13 cellular contexts compared by ENCODE assay signal in the genomic region with DNA sequence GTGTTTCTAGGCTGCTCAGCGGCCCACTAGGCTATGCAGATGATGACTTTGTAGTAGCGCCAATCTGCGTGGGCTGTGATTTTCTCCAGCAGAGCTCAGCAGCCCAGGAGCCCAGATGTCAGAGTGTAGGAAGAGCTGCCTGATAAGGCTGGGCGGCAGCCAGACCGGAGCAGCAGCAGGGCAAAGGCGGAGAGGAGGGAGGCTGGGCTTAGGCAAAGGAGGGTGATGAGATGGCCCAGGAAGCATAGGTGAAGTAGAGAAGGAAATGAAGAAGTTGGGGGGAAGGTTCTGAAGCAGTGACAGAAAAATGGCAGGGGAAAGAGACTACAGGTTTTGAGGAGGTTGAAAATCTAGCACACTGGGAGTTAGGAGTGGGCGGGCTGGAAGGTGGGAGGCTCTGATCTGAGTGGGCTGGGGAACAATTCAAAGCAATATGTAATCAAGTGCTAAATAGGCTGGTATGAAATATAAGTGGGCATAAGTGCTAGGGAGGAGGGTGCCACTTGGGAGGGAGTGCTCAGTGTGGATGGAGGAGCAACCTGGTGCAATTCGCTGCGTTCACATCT. TPM values are rescaled to one million over a fixed set of nuclear protein-coding genes. Genes with fewer than 3 reads are reported as not detected.
DNase-seq lines count a peak whose midpoint lies in the region; ATAC-seq, FAIRE-seq and TF ChIP-seq lines count a peak whose summit lies in the region.
"Had no signal": no experiment of that assay in that cellular context is flagged by ENCODE, and none has a peak within 500 bp of the region (broad histone marks: within the 10 kb centered on the region; RNA-seq: fewer than 3 reads in every experiment).

No MANE protein-coding gene starts in this region.

- H3K27me3 Mint-ChIP-seq in activated naive CD4-positive, alpha-beta T cell treated with anti-CD3 and anti-CD28 coated beads, Interleukin-2, amount 50 U/mL, for 24 hours, result no peaks in the 10 kb centered on the region
- H3K27me3 Mint-ChIP-seq in endodermal cell (ENCODE audit: insufficient read depth), result no peaks in the 10 kb centered on the region
- H3K27me3 Mint-ChIP-seq in naive thymus-derived CD4-positive, alpha-beta T cell, result peaks cover 0 to 23% (median 13%) of the 10 kb centered on the region in 5 donors

- ATAC-seq in right lobe of liver (peak; percentile 53 to 93 (median 68)), upper lobe of right lung (peak; percentile 77)
- no peak for ATAC-seq in naive thymus-derived CD4-positive, alpha-beta T cell
- ATAC-seq: effector memory CD8-positive, alpha-beta T cell had no signal

- peaks cover 14% of the 10 kb centered on the region for H3K4me1 ChIP-seq in endodermal cell (ENCODE audit: control insufficient read depth, insufficient read depth, low read length)
- peaks cover 0 to 1% (median 0%) of the 10 kb centered on the region in 4 donors for H3K4me1 ChIP-seq in right lobe of liver
- peaks cover 13% of the 10 kb centered on the region for H3K4me1 ChIP-seq in upper lobe of right lung
- no peaks in the 10 kb centered on the region for H3K4me1 ChIP-seq in naive thymus-derived CD4-positive, alpha-beta T cell (ENCODE audit: control insufficient read depth in 2 of 2, insufficient read depth in 2 of 2, low read length in 2 of 2)

- intact Hi-C loops in right lobe of liver (cut with DNase I) (no loop called here), upper lobe of right lung (cut with DNase I) (no loop called here)
- intact Hi-C loops in naive thymus-derived CD4-positive, alpha-beta T cell (cut with micrococcal nuclease), result no loop called here

- no peaks in the 10 kb centered on the region for H3K4me1 Mint-ChIP-seq in activated naive CD4-positive, alpha-beta T cell treated with anti-CD3 and anti-CD28 coated beads, Interleukin-2, amount 50 U/mL, for 24 hours
- H3K4me1 Mint-ChIP-seq in endodermal cell, result peaks cover 32% of the 10 kb centered on the region
- H3K4me1 Mint-ChIP-seq in naive thymus-derived CD4-positive, alpha-beta T cell, result no peaks in the 10 kb centered on the region
- H3K4me1 Mint-ChIP-seq: IgD-negative memory B cell had no signal

- no peak for FAIRE-seq in urothelium cell line (lab: Jason Lieb, UNC)
- FAIRE-seq: H54 had no signal

- H3K36me3 Mint-ChIP-seq in activated naive CD4-positive, alpha-beta T cell treated with anti-CD3 and anti-CD28 coated beads, Interleukin-2, amount 50 U/mL, for 24 hours, result no peaks in the 10 kb centered on the region
- H3K36me3 Mint-ChIP-seq in endodermal cell (ENCODE audit: low read depth), result no peaks in the 10 kb centered on the region
- peaks cover 0 to 3% (median 0%) of the 10 kb centered on the region in 5 donors for H3K36me3 Mint-ChIP-seq in naive thymus-derived CD4-positive, alpha-beta T cell

- no peak for TF ChIP-seq CTCF in endodermal cell (conservative IDR thresholded peaks at IDR 0.05)
- no peak for TF ChIP-seq CTCF in right lobe of liver (IDR thresholded peaks at IDR 0.05)
- no peak for TF ChIP-seq CTCF in upper lobe of right lung (IDR thresholded peaks at IDR 0.05)

- CTCF ChIA-PET in naive thymus-derived CD4-positive, alpha-beta T cell (lab: Charles Lee), result no interaction called here

- H3K36me3 ChIP-seq in endodermal cell (ENCODE audit: control insufficient read depth, insufficient read depth, low read length) (no peaks in the 10 kb centered on the region), right lobe of liver (no peaks in the 10 kb centered on the region), upper lobe of right lung (no peaks in the 10 kb centered on the region)
- no peaks in the 10 kb centered on the region for H3K36me3 ChIP-seq in naive thymus-derived CD4-positive, alpha-beta T cell (ENCODE audit: control insufficient read depth in 2 of 3, insufficient read depth in 3 of 3, low read length in 3 of 3)

- no peaks in the 10 kb centered on the region for H3K9me3 ChIP-seq in endodermal cell (ENCODE audit: control insufficient read depth, low read length)
- no peaks in the 10 kb centered on the region for H3K9me3 ChIP-seq in right lobe of liver
- no peaks in the 10 kb centered on the region for H3K9me3 ChIP-seq in upper lobe of right lung
- no peaks in the 10 kb centered on the region for H3K9me3 ChIP-seq in naive thymus-derived CD4-positive, alpha-beta T cell (ENCODE audit: control insufficient read depth in 2 of 3, low read length in 3 of 3)

- peak overlapping the region; percentile 56 for H3K4me3 ChIP-seq in endodermal cell (ENCODE audit: low read length)
- H3K4me3 ChIP-seq in right lobe of liver, result no peak overlapping the region
- H3K4me3 ChIP-seq in upper lobe of right lung, result no peak overlapping the region
- no peak overlapping the region for H3K4me3 ChIP-seq in naive thymus-derived CD4-positive, alpha-beta T cell (ENCODE audit: low read length)

- 83 to 85% methylated on average over 7 to 9 of the region's 9 CpGs for WGBS in endodermal cell (ENCODE audit: insufficient coverage in 1 of 2, insufficient read length in 1 of 2), 2 experiments
- 34% methylated on average over 8 of the region's 9 CpGs for WGBS in right lobe of liver (ENCODE audit: insufficient coverage, low coverage, low lambda C conversion rate, missing lambda C conversion rate)

- H3K27me3 ChIP-seq in endodermal cell (ENCODE audit: control insufficient read depth, insufficient read depth, low read length, poor library complexity, severe bottlenecking) (no peaks in the 10 kb centered on the region), right lobe of liver (no peaks in the 10 kb centered on the region), upper lobe of right lung (no peaks in the 10 kb centered on the region)
- peaks cover 0 to 6% of the 10 kb centered on the region in 2 donors for H3K27me3 ChIP-seq in naive thymus-derived CD4-positive, alpha-beta T cell (ENCODE audit: control insufficient read depth in 2 of 2, insufficient read depth in 2 of 2, low read length in 2 of 2)

- no peak for DNase-seq in activated naive CD4-positive, alpha-beta T cell (lab: John Stamatoyannopoulos, UW)
- DNase-seq in endodermal cell (no peak), right lobe of liver (peak in 1 of 3 donors; percentile 70), upper lobe of right lung (no peak), urothelium cell line (ENCODE audit: low spot score) (no peak)
- no peak for DNase-seq in naive thymus-derived CD4-positive, alpha-beta T cell
- no peak for DNase-seq in activated T-cell treated with anti-CD3 and anti-CD28 coated beads, Interleukin-2, amount 50 U/mL, for 48 hours
- DNase-seq: effector memory CD8-positive, alpha-beta T cell; NCI-H2029 had no signal

- no peak overlapping the region for H3K27ac ChIP-seq in endodermal cell (ENCODE audit: low read depth, low read length)
- no peak overlapping the region for H3K27ac ChIP-seq in right lobe of liver
- H3K27ac ChIP-seq in upper lobe of right lung, result no peak overlapping the region
- no peak overlapping the region for H3K27ac ChIP-seq in naive thymus-derived CD4-positive, alpha-beta T cell (ENCODE audit: low read depth, low read length)

- no peaks in the 10 kb centered on the region for H3K9me3 Mint-ChIP-seq in activated naive CD4-positive, alpha-beta T cell treated with anti-CD3 and anti-CD28 coated beads, Interleukin-2, amount 50 U/mL, for 24 hours
- H3K9me3 Mint-ChIP-seq in endodermal cell, result no peaks in the 10 kb centered on the region
- peaks cover 0 to 8% (median 0%) of the 10 kb centered on the region in 11 donors for H3K9me3 Mint-ChIP-seq in naive thymus-derived CD4-positive, alpha-beta T cell
- H3K9me3 Mint-ChIP-seq: effector memory CD8-positive, alpha-beta T cell had no signal

- peak overlapping the region; percentile 25 for H3K27ac Mint-ChIP-seq in activated naive CD4-positive, alpha-beta T cell treated with anti-CD3 and anti-CD28 coated beads, Interleukin-2, amount 50 U/mL, for 24 hours
- no peak overlapping the region for H3K27ac Mint-ChIP-seq in endodermal cell
- H3K27ac Mint-ChIP-seq in naive thymus-derived CD4-positive, alpha-beta T cell, result no peak overlapping the region
- H3K27ac Mint-ChIP-seq: effector memory CD8-positive, alpha-beta T cell had no signal

- H3K9ac ChIP-seq in endodermal cell (ENCODE audit: extremely low read depth, low read length, poor library complexity, severe bottlenecking), result no peak overlapping the region

- TF ChIP-seq POLR2A in right lobe of liver (IDR thresholded peaks at IDR 0.05), result no peak

- POLR2A ChIA-PET in naive thymus-derived CD4-positive, alpha-beta T cell (lab: Charles Lee), result no interaction called here

- H3K4me3 Mint-ChIP-seq in activated naive CD4-positive, alpha-beta T cell treated with anti-CD3 and anti-CD28 coated beads, Interleukin-2, amount 50 U/mL, for 24 hours, result no peak overlapping the region
- no peak overlapping the region for H3K4me3 Mint-ChIP-seq in endodermal cell
- H3K4me3 Mint-ChIP-seq in naive thymus-derived CD4-positive, alpha-beta T cell, result no peak overlapping the region
- H3K4me3 Mint-ChIP-seq: effector memory CD8-positive, alpha-beta T cell; IgD-negative memory B cell had no signal

RNA-seq across cellular contexts. Expression of a gene that starts 29.3 kb away (rescaled TPM):
- total RNA-seq in endodermal cell (100 to 1,000 TPM; 430 TPM), right lobe of liver (100 to 1,000 TPM; 130 to 301 (median 227) TPM), upper lobe of right lung (487 TPM)
- polyA plus RNA-seq in endodermal cell (2013, experiment 1 of 2), result 679 TPM
- polyA plus RNA-seq in endodermal cell (2013, experiment 2 of 2), result 697 TPM
- total RNA-seq in naive thymus-derived CD4-positive, alpha-beta T cell, result 100 to 1,000 TPM; 172 to 342 (median 235) TPM
- 100 to 1,000 TPM; 665 to 824 TPM for polyA plus RNA-seq in naive thymus-derived CD4-positive, alpha-beta T cell

RNA-seq across cellular contexts. Expression of a gene that starts 50.6 kb away (rescaled TPM):
- under 1 TPM; 0.15 to 0.42 TPM for total RNA-seq in endodermal cell
- polyA plus RNA-seq in endodermal cell (2013, experiment 1 of 2), result not detected
- polyA plus RNA-seq in endodermal cell (2013, experiment 2 of 2), result 0.25 TPM
- not detected for total RNA-seq in right lobe of liver
- total RNA-seq in upper lobe of right lung, result not detected
- total RNA-seq in naive thymus-derived CD4-positive, alpha-beta T cell, result under 1 TPM in 3 of 5 experiments, not detected in 2; 0.24 to 0.95 (median 0.73) TPM
- polyA plus RNA-seq in naive thymus-derived CD4-positive, alpha-beta T cell, result not detected
- total RNA-seq: ureter had no signal
- polyA plus RNA-seq: IgD-negative memory B cell had no signal
